ENCODE assay signal across 2 cellular contexts in the genomic region with DNA sequence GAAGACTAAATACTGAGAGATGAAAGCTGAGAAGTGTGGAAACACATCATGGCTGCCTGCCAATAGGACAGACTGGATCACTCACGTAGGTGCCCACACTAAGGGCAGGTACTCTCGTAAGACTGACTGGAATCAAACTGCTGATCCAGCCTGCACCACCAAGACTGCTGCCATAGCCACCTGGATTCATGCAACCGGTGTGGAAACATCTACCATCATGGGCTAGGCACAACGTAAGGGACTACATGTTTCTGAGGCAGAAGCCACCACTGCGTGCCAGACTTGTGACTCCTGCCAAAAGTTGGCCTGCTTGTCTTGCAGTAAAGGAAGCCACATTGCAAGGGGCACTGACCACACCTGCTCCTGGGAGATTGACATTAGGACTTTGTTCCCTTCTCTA.
TF ChIP-seq lines count a peak whose summit lies in the region.

No MANE protein-coding gene starts in this region.

TF ChIP-seq in GM23338, 12 proteins besides CTCF, POLR2A, EP300 and RAD21 (continues in another document):
- no peak for TF ChIP-seq CREB1 (CRISPR knock-in tag; IDR thresholded peaks at IDR 0.05; ENCODE audit: low read depth)
- TF ChIP-seq ZNF331 (CRISPR knock-in tag; IDR thresholded peaks at IDR 0.05; ENCODE audit: low read depth): no peak
- no peak for TF ChIP-seq ZNF114 (CRISPR knock-in tag; IDR thresholded peaks at IDR 0.05)
- no peak for TF ChIP-seq JUNB (IDR thresholded peaks at IDR 0.05; ENCODE audit: unreplicated experiment)
- TF ChIP-seq, protein P1, sequence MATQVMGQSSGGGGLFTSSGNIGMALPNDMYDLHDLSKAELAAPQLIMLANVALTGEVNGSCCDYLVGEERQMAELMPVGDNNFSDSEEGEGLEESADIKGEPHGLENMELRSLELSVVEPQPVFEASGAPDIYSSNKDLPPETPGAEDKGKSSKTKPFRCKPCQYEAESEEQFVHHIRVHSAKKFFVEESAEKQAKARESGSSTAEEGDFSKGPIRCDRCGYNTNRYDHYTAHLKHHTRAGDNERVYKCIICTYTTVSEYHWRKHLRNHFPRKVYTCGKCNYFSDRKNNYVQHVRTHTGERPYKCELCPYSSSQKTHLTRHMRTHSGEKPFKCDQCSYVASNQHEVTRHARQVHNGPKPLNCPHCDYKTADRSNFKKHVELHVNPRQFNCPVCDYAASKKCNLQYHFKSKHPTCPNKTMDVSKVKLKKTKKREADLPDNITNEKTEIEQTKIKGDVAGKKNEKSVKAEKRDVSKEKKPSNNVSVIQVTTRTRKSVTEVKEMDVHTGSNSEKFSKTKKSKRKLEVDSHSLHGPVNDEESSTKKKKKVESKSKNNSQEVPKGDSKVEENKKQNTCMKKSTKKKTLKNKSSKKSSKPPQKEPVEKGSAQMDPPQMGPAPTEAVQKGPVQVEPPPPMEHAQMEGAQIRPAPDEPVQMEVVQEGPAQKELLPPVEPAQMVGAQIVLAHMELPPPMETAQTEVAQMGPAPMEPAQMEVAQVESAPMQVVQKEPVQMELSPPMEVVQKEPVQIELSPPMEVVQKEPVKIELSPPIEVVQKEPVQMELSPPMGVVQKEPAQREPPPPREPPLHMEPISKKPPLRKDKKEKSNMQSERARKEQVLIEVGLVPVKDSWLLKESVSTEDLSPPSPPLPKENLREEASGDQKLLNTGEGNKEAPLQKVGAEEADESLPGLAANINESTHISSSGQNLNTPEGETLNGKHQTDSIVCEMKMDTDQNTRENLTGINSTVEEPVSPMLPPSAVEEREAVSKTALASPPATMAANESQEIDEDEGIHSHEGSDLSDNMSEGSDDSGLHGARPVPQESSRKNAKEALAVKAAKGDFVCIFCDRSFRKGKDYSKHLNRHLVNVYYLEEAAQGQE (IDR thresholded peaks at IDR 0.05; ENCODE audit: unreplicated experiment): no peak
- TF ChIP-seq, protein P2, sequence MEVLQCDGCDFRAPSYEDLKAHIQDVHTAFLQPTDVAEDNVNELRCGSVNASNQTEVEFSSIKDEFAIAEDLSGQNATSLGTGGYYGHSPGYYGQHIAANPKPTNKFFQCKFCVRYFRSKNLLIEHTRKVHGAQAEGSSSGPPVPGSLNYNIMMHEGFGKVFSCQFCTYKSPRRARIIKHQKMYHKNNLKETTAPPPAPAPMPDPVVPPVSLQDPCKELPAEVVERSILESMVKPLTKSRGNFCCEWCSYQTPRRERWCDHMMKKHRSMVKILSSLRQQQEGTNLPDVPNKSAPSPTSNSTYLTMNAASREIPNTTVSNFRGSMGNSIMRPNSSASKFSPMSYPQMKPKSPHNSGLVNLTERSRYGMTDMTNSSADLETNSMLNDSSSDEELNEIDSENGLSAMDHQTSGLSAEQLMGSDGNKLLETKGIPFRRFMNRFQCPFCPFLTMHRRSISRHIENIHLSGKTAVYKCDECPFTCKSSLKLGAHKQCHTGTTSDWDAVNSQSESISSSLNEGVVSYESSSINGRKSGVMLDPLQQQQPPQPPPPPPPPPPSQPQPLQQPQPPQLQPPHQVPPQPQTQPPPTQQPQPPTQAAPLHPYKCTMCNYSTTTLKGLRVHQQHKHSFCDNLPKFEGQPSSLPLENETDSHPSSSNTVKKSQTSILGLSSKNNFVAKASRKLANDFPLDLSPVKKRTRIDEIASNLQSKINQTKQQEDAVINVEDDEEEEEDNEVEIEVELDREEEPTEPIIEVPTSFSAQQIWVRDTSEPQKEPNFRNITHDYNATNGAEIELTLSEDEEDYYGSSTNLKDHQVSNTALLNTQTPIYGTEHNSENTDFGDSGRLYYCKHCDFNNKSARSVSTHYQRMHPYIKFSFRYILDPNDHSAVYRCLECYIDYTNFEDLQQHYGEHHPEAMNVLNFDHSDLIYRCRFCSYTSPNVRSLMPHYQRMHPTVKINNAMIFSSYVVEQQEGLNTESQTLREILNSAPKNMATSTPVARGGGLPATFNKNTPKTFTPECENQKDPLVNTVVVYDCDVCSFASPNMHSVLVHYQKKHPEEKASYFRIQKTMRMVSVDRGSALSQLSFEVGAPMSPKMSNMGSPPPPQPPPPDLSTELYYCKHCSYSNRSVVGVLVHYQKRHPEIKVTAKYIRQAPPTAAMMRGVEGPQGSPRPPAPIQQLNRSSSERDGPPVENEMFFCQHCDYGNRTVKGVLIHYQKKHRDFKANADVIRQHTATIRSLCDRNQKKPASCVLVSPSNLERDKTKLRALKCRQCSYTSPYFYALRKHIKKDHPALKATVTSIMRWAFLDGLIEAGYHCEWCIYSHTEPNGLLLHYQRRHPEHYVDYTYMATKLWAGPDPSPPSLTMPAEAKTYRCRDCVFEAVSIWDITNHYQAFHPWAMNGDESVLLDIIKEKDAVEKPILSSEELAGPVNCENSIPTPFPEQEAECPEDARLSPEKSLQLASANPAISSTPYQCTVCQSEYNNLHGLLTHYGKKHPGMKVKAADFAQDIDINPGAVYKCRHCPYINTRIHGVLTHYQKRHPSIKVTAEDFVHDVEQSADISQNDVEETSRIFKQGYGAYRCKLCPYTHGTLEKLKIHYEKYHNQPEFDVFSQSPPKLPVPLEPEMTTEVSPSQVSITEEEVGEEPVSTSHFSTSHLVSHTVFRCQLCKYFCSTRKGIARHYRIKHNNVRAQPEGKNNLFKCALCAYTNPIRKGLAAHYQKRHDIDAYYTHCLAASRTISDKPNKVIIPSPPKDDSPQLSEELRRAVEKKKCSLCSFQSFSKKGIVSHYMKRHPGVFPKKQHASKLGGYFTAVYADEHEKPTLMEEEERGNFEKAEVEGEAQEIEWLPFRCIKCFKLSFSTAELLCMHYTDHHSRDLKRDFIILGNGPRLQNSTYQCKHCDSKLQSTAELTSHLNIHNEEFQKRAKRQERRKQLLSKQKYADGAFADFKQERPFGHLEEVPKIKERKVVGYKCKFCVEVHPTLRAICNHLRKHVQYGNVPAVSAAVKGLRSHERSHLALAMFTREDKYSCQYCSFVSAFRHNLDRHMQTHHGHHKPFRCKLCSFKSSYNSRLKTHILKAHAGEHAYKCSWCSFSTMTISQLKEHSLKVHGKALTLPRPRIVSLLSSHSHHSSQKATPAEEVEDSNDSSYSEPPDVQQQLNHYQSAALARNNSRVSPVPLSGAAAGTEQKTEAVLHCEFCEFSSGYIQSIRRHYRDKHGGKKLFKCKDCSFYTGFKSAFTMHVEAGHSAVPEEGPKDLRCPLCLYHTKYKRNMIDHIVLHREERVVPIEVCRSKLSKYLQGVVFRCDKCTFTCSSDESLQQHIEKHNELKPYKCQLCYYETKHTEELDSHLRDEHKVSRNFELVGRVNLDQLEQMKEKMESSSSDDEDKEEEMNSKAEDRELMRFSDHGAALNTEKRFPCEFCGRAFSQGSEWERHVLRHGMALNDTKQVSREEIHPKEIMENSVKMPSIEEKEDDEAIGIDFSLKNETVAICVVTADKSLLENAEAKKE (CRISPR knock-in tag; IDR thresholded peaks at IDR 0.05): no peak
- TF ChIP-seq EZH2 (IDR thresholded peaks at IDR 0.05; ENCODE audit: low read depth, unreplicated experiment): no peak
- no peak for TF ChIP-seq EZH2phosphoT487 (IDR thresholded peaks at IDR 0.05; ENCODE audit: unreplicated experiment)
- TF ChIP-seq POLR2AphosphoS5 (IDR thresholded peaks at IDR 0.05; ENCODE audit: low read depth): no peak
- TF ChIP-seq, protein P3, sequence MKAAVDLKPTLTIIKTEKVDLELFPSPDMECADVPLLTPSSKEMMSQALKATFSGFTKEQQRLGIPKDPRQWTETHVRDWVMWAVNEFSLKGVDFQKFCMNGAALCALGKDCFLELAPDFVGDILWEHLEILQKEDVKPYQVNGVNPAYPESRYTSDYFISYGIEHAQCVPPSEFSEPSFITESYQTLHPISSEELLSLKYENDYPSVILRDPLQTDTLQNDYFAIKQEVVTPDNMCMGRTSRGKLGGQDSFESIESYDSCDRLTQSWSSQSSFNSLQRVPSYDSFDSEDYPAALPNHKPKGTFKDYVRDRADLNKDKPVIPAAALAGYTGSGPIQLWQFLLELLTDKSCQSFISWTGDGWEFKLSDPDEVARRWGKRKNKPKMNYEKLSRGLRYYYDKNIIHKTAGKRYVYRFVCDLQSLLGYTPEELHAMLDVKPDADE (IDR thresholded peaks at IDR 0.05): no peak

TF ChIP-seq in SK-N-SH treated with all-trans-retinoic acid at 6 μM for 48 hours, 23 proteins besides CTCF, POLR2A, EP300 and RAD21 (continued from another document):
- TF ChIP-seq ZNF70 (CRISPR knock-in tag; IDR thresholded peaks at IDR 0.05) (no peak), ZC3H10 (CRISPR knock-in tag; IDR thresholded peaks at IDR 0.05) (no peak), CSDC2 (CRISPR knock-in tag; IDR thresholded peaks at IDR 0.05) (no peak), PPARA (CRISPR knock-in tag; IDR thresholded peaks at IDR 0.05; ENCODE audit: borderline replicate concordance) (no peak), SNAI2 (CRISPR knock-in tag; IDR thresholded peaks at IDR 0.05) (no peak), ISL1 (CRISPR knock-in tag; IDR thresholded peaks at IDR 0.05) (no peak), ARNTL (CRISPR knock-in tag; IDR thresholded peaks at IDR 0.05; ENCODE audit: borderline replicate concordance, low read depth) (no peak), CREB5 (CRISPR knock-in tag; IDR thresholded peaks at IDR 0.05; ENCODE audit: low read depth) (no peak), ESRRG (CRISPR knock-in tag; IDR thresholded peaks at IDR 0.05) (no peak)
- TF ChIP-seq, protein P4, sequence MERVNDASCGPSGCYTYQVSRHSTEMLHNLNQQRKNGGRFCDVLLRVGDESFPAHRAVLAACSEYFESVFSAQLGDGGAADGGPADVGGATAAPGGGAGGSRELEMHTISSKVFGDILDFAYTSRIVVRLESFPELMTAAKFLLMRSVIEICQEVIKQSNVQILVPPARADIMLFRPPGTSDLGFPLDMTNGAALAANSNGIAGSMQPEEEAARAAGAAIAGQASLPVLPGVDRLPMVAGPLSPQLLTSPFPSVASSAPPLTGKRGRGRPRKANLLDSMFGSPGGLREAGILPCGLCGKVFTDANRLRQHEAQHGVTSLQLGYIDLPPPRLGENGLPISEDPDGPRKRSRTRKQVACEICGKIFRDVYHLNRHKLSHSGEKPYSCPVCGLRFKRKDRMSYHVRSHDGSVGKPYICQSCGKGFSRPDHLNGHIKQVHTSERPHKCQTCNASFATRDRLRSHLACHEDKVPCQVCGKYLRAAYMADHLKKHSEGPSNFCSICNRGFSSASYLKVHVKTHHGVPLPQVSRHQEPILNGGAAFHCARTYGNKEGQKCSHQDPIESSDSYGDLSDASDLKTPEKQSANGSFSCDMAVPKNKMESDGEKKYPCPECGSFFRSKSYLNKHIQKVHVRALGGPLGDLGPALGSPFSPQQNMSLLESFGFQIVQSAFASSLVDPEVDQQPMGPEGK (CRISPR knock-in tag; IDR thresholded peaks at IDR 0.05; ENCODE audit: borderline replicate concordance): no peak
- TF ChIP-seq, protein P5, sequence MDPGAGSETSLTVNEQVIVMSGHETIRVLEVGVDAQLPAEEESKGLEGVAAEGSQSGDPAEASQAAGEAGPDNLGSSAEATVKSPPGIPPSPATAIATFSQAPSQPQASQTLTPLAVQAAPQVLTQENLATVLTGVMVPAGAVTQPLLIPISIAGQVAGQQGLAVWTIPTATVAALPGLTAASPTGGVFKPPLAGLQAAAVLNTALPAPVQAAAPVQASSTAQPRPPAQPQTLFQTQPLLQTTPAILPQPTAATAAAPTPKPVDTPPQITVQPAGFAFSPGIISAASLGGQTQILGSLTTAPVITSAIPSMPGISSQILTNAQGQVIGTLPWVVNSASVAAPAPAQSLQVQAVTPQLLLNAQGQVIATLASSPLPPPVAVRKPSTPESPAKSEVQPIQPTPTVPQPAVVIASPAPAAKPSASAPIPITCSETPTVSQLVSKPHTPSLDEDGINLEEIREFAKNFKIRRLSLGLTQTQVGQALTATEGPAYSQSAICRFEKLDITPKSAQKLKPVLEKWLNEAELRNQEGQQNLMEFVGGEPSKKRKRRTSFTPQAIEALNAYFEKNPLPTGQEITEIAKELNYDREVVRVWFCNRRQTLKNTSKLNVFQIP (CRISPR knock-in tag; IDR thresholded peaks at IDR 0.05; ENCODE audit: borderline replicate concordance, low read depth): no peak
